9 cellular contexts compared by ENCODE assay signal in the genomic region with DNA sequence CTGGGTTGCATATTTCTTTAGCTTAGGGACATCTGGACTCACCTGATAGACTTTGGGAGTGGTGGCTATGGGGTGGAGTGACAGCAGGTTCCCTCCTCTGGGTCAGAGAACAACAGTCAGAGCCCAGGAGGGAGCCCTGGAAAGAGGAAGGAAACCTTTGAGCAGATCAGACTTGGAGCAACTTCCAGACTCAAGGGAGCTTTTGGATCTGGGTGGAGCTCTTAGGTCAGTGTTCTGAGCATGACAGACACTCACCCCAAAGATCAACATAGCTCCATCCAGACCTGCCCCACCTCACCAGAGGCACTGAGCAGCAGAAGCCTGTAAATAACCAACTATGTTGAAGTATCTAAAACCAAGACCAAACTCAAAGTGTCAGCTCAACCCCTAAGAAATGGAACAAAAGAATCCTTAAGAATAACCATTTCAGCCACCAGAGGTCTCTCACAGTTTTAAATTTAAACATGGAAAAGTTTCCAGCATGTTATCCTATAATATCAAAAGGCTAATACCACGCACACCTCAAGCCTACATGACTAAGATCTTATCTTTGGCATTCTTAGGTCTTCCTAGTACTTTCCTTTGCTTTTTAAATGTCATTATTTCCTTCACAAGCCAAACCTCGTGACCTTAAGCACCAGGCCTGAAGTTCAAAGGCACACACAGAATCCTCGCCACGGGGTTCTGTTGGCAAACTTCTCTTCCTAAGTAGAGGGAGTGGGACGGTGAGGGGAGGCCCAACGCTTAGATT. TPM values are rescaled to one million over a fixed set of nuclear protein-coding genes. Genes with fewer than 3 reads are reported as not detected.
DNase-seq lines count a peak whose midpoint lies in the region; ATAC-seq and TF ChIP-seq lines count a peak whose summit lies in the region.
"Had no signal": no experiment of that assay in that cellular context is flagged by ENCODE, and none has a peak within 500 bp of the region (broad histone marks: within the 10 kb centered on the region; RNA-seq: fewer than 3 reads in every experiment).

No MANE protein-coding gene starts in this region.

- H3K27me3 ChIP-seq in H9 (ENCODE audit: insufficient read depth, low read length): no peaks in the 10 kb centered on the region; the same call in 1 of the 2 replicates
- no peaks in the 10 kb centered on the region for H3K27me3 ChIP-seq in left ventricle myocardium inferior (ENCODE audit: low read depth)
- H3K27me3 ChIP-seq in smooth muscle cell (ENCODE audit: low read depth): no peaks in the 10 kb centered on the region

- H3K4me2 ChIP-seq in H9 (ENCODE audit: insufficient read depth, insufficient read length, low read length): no peak overlapping the region
- peak overlapping the region; percentile 40 for H3K4me2 ChIP-seq in smooth muscle cell

- POLR2A ChIA-PET in WTC11 (lab: Charles Lee): no interaction called here

- no peak overlapping the region for H2BK120ac ChIP-seq in H9 (ENCODE audit: low read depth, low read length, poor library complexity, severe bottlenecking)

- no peaks in the 10 kb centered on the region for H3K79me1 ChIP-seq in H9 (ENCODE audit: insufficient read depth, low read depth, low read length, poor library complexity, severe bottlenecking)

- H3K9ac ChIP-seq in H9 (ENCODE audit: extremely low read depth, insufficient read length, low read length) (no peak overlapping the region), smooth muscle cell (ENCODE audit: low read depth) (peak overlapping the region; percentile 30)

- H3K4me3 Mint-ChIP-seq in H9: no peak overlapping the region
- H3K4me3 Mint-ChIP-seq in WTC11: no peak overlapping the region
- H3K4me3 Mint-ChIP-seq: memory B cell had no signal

- no peak overlapping the region for H3K18ac ChIP-seq in H9 (ENCODE audit: insufficient read length, low read depth, low read length)

- H2AK5ac ChIP-seq in H9 (ENCODE audit: insufficient read length, low read length): no peak overlapping the region

- H2BK15ac ChIP-seq in H9 (ENCODE audit: low read depth, low read length): no peak overlapping the region

- H3F3A ChIP-seq in smooth muscle cell (ENCODE audit: low read depth): peaks cover 31% of the 10 kb centered on the region

- H3K36me3 ChIP-seq in left ventricle myocardium inferior (no peaks in the 10 kb centered on the region), smooth muscle cell (ENCODE audit: low read depth) (no peaks in the 10 kb centered on the region)

- no CpG with 5 or more reads among the region's 6 CpGs for WGBS in H9 (ENCODE audit: extremely low coverage, insufficient read length, low lambda C conversion rate)
- 56% methylated on average over 6 of the region's 6 CpGs for WGBS in smooth muscle cell (ENCODE audit: low lambda C conversion rate)

- H4K20me1 ChIP-seq in H9 (ENCODE audit: control insufficient read depth, insufficient read depth, insufficient read length): no peaks in the 10 kb centered on the region
- H4K20me1 ChIP-seq in smooth muscle cell (ENCODE audit: low read depth): no peaks in the 10 kb centered on the region

- H2BK12ac ChIP-seq in H9 (ENCODE audit: insufficient read length, low read depth, low read length): no peak overlapping the region

- H4K91ac ChIP-seq in H9 (ENCODE audit: insufficient read length, low read depth, low read length): no peak overlapping the region

- no peaks in the 10 kb centered on the region for H3K23me2 ChIP-seq in H9 (ENCODE audit: insufficient read length, low read depth, low read length, poor library complexity, severe bottlenecking)

- peaks cover 5 to 8% of the 10 kb centered on the region in 2 experiments for H3K4me1 Mint-ChIP-seq in H9
- peaks cover 12% of the 10 kb centered on the region for H3K4me1 Mint-ChIP-seq in WTC11
- H3K4me1 Mint-ChIP-seq: memory B cell had no signal

- no peak for DNase-seq in H9
- DNase-seq in WTC11 (ENCODE audit: low spot score): no peak
- DNase-seq in left ventricle myocardium inferior: no peak
- DNase-seq in smooth muscle cell (lab: John Stamatoyannopoulos, UW; ENCODE audit: unreplicated experiment): no peak
- DNase-seq in G401 (ENCODE audit: low spot score): no peak
- DNase-seq in D341Med (ENCODE audit: low spot score): no peak
- DNase-seq in NOMO-1 treated with DMSO at 0.1 percent for 48 hours (lab: John Stamatoyannopoulos, UW; ENCODE audit: unreplicated experiment): no peak

- H3K4me1 ChIP-seq in H9 (ENCODE audit: insufficient read depth, low read length) (peaks cover 1% of the 10 kb centered on the region; the same call in 1 of the 2 replicates), left ventricle myocardium inferior (peaks cover 89% of the 10 kb centered on the region), smooth muscle cell (ENCODE audit: low read depth) (peaks cover 14% of the 10 kb centered on the region)

- H2BK5ac ChIP-seq in H9 (ENCODE audit: insufficient read length, low read length): no peak overlapping the region

- in situ Hi-C loops in G401 (cut with HindIII; ENCODE audit: low sequenced_read_pairs): no loop called here

- TF ChIP-seq CTCF in H9 (conservative IDR thresholded peaks at IDR 0.05): peak; percentile 50; the same call in 2 of the 3 replicates
- TF ChIP-seq CTCF in WTC11 (IDR thresholded peaks at IDR 0.05): no peak
- peak; percentile 57 for TF ChIP-seq CTCF in left ventricle myocardium inferior (IDR thresholded peaks at IDR 0.05; ENCODE audit: borderline replicate concordance)
- TF ChIP-seq CTCF in smooth muscle cell (IDR thresholded peaks at IDR 0.05; ENCODE audit: borderline replicate concordance, insufficient read depth, poor library complexity, severe bottlenecking): peak; percentile 38

- H3K27ac Mint-ChIP-seq in H9: peak overlapping the region; percentile 60 to 92 (median 75); a peak in 6 of 7 replicates
- peak overlapping the region; percentile 88 for H3K27ac Mint-ChIP-seq in WTC11
- H3K27ac Mint-ChIP-seq: memory B cell had no signal

- CTCF ChIA-PET in WTC11 (lab: Charles Lee): interaction anchor here (0.6 to 3.3 kb wide), 15 partner anchors 8 to 735 kb away, joined by 3 to 32 read pairs (median 3); no protein-coding TSS in a partner anchor

- no peaks in the 10 kb centered on the region for H3K27me3 Mint-ChIP-seq in H9 (ENCODE audit: low read depth)
- H3K27me3 Mint-ChIP-seq in WTC11 (ENCODE audit: low read depth): no peaks in the 10 kb centered on the region

- H2AFZ ChIP-seq in H9 (ENCODE audit: low read length) (no peak overlapping the region), smooth muscle cell (ENCODE audit: low read depth) (no peak overlapping the region)

- H4K5ac ChIP-seq in H9 (ENCODE audit: insufficient read length, low read depth, low read length): no peak overlapping the region

- H3K36me3 Mint-ChIP-seq in H9 (ENCODE audit: insufficient read depth in 1 of 3, low read depth in 3 of 3): peaks cover 4 to 47% (median 6%) of the 10 kb centered on the region in 3 experiments; a peak in 6 of 7 replicates
- H3K36me3 Mint-ChIP-seq in WTC11: peaks cover 46% of the 10 kb centered on the region
- H3K36me3 Mint-ChIP-seq: memory B cell had no signal

- H4K8ac ChIP-seq in H9 (replicated peaks; ENCODE audit: insufficient read length, low read depth, low read length): no peak overlapping the region

- intact Hi-C loops in left ventricle myocardium inferior (cut with micrococcal nuclease): no loop called here

- H3K27ac ChIP-seq in H9 (ENCODE audit: insufficient read length, low read depth, low read length): no peak overlapping the region
- H3K27ac ChIP-seq in left ventricle myocardium inferior (replicated peaks): peak overlapping the region; percentile 72
- peak overlapping the region; percentile 74 for H3K27ac ChIP-seq in smooth muscle cell (ENCODE audit: low read depth)

- no peak overlapping the region for H2BK20ac ChIP-seq in H9 (ENCODE audit: low read depth, low read length, poor library complexity, severe bottlenecking)

- no peak overlapping the region for H3K4me3 ChIP-seq in left ventricle myocardium inferior
- H3K4me3 ChIP-seq in smooth muscle cell: no peak overlapping the region

- no peak overlapping the region for H3T11ph ChIP-seq in H9 (ENCODE audit: low read length)

- H3K56ac ChIP-seq in H9 (ENCODE audit: insufficient read length, low read depth, low read length): no peak overlapping the region

- H3K9me3 Mint-ChIP-seq in H9 (no peaks in the 10 kb centered on the region), WTC11 (no peaks in the 10 kb centered on the region)
- H3K9me3 Mint-ChIP-seq: memory B cell had no signal

- no peak for ATAC-seq in WTC11
- ATAC-seq in GM18498 (IDR thresholded peaks at IDR 0.05; ENCODE audit: unreplicated experiment): no peak

- H3K9me3 ChIP-seq in H9 (ENCODE audit: control insufficient read depth, low read depth, low read length) (no peaks in the 10 kb centered on the region), left ventricle myocardium inferior (replicated peaks) (no peaks in the 10 kb centered on the region), smooth muscle cell (replicated peaks; ENCODE audit: low read depth) (no peaks in the 10 kb centered on the region)

- H3K14ac ChIP-seq in H9 (ENCODE audit: insufficient read depth, low read length): no peak overlapping the region

- no peak overlapping the region for H3K4ac ChIP-seq in H9 (ENCODE audit: low read depth, low read length)

- H3K79me2 ChIP-seq in H9 (ENCODE audit: insufficient read depth, low read length) (no peaks in the 10 kb centered on the region; the same call in 1 of the 2 replicates), smooth muscle cell (ENCODE audit: low read depth) (peaks cover 15% of the 10 kb centered on the region)

- H3K23ac ChIP-seq in H9 (ENCODE audit: insufficient read length, low read depth, low read length): no peak overlapping the region

TF ChIP-seq in WTC11, 78 proteins besides CTCF, POLR2A, EP300 and RAD21 (continues in another document):
- TF ChIP-seq TP53 (CRISPR knock-in tag; IDR thresholded peaks at IDR 0.05) (no peak), EMX1 (CRISPR knock-in tag; IDR thresholded peaks at IDR 0.05) (no peak)
- TF ChIP-seq, protein P1, sequence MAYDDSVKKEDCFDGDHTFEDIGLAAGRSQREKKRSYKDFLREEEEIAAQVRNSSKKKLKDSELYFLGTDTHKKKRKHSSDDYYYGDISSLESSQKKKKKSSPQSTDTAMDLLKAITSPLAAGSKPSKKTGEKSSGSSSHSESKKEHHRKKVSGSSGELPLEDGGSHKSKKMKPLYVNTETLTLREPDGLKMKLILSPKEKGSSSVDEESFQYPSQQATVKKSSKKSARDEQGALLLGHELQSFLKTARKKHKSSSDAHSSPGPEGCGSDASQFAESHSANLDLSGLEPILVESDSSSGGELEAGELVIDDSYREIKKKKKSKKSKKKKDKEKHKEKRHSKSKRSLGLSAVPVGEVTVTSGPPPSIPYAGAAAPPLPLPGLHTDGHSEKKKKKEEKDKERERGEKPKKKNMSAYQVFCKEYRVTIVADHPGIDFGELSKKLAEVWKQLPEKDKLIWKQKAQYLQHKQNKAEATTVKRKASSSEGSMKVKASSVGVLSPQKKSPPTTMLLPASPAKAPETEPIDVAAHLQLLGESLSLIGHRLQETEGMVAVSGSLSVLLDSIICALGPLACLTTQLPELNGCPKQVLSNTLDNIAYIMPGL (CRISPR knock-in tag; IDR thresholded peaks at IDR 0.05): no peak

RNA-seq across cellular contexts. Expression of a gene that starts 56.4 kb away (rescaled TPM):
- 56.4 and 65.4 TPM in 2 replicates for total RNA-seq in H9 (2021)
- total RNA-seq in WTC11 (2021): 39.7 to 45.4 TPM (median 42.0 TPM) in 3 replicates
- 9.0 TPM for total RNA-seq in left ventricle myocardium inferior
- total RNA-seq in smooth muscle cell: 16.9 and 79.2 TPM in 2 replicates
- 22.3 and 26.4 TPM in 2 replicates for polyA plus RNA-seq in smooth muscle cell
- 53.5 and 54.2 TPM in 2 replicates for total RNA-seq in G401 (2014; rRNA removed; shearing (Covaris generic))
